In the genomic region with DNA sequence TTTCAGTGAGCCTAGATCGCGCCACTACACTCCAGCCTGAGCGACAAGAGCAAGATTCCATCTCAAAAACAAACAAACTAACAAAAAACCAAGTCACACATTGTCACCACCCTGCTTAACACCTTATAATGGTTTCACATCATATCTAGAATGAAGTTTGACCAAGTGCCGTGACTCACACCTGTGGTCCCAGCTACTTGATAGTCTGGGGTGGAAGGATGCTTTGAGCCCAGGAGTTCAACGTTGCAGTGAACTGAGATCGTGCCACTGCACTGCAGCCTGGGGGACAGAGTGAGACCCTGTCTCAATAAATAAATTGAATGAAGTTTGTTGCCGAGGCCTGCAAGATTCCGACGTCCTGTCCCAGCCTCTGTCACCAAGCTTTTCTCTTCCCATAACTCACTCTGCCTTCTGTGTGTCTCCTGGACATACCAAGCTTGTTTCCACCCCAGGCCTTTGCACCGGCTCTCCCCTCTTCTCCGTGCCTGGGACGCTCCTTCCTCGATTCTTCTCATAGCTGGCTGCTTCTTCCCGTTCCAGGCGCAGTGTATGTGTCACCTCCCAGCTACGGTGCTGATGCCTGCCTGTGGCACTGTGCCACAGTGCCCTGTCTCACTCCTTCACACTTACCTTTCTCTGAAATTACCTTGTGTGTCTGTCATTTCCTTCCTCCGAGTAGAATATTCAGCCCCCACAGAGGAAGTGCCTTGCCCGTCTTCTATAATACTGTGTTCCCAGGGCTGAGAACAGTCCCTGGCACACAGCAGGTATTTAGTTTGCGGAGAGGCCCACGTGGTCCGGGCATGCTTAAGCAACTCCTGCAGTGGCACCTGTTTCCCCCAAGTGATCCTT, we compare ENCODE assay signal across 8 cellular contexts. TPM values are rescaled to one million over a fixed set of nuclear protein-coding genes. Genes with fewer than 3 reads are reported as not detected.
DNase-seq lines count a peak whose midpoint lies in the region; ATAC-seq and TF ChIP-seq lines count a peak whose summit lies in the region.

No MANE protein-coding gene starts in this region.

- WGBS in endodermal cell (ENCODE audit: insufficient coverage in 1 of 2, insufficient read length in 1 of 2), 2 experiments: 86 to 88% methylated on average over 19 to 21 of the region's 21 CpGs

- H3K9me3 Mint-ChIP-seq in T-helper 2 cell treated with Interferon-gamma antibody and Interleukin-4, amounts not matched to agents 5 μg/mL and 100 μg/mL, for 36 hours: no peaks in the 10 kb centered on the region
- H3K9me3 Mint-ChIP-seq in endodermal cell: no peaks in the 10 kb centered on the region

- H3K9me3 ChIP-seq in endodermal cell (ENCODE audit: control insufficient read depth, low read length): no peaks in the 10 kb centered on the region

- TF ChIP-seq CTCF in endodermal cell (conservative IDR thresholded peaks at IDR 0.05): no peak

- H3K4me1 Mint-ChIP-seq in T-helper 2 cell treated with Interferon-gamma antibody and Interleukin-4, amounts not matched to agents 5 μg/mL and 100 μg/mL, for 36 hours (ENCODE audit: low read depth): peaks cover 21% of the 10 kb centered on the region
- peaks cover 20% of the 10 kb centered on the region for H3K4me1 Mint-ChIP-seq in endodermal cell

- ATAC-seq in HG03442 (IDR thresholded peaks at IDR 0.05; ENCODE audit: unreplicated experiment): no peak
- ATAC-seq in HG03196 (IDR thresholded peaks at IDR 0.05; ENCODE audit: unreplicated experiment): no peak

- peaks cover 6% of the 10 kb centered on the region for H3K4me1 ChIP-seq in endodermal cell (ENCODE audit: control insufficient read depth, insufficient read depth, low read length)

- peaks cover 47% of the 10 kb centered on the region for H3K27me3 Mint-ChIP-seq in T-helper 2 cell treated with Interferon-gamma antibody and Interleukin-4, amounts not matched to agents 5 μg/mL and 100 μg/mL, for 36 hours (ENCODE audit: low read depth)
- H3K27me3 Mint-ChIP-seq in endodermal cell (ENCODE audit: insufficient read depth): no peaks in the 10 kb centered on the region

- no peaks in the 10 kb centered on the region for H3K36me3 ChIP-seq in endodermal cell (ENCODE audit: control insufficient read depth, insufficient read depth, low read length)

- H3K27me3 ChIP-seq in endodermal cell (ENCODE audit: control insufficient read depth, insufficient read depth, low read length, poor library complexity, severe bottlenecking): no peaks in the 10 kb centered on the region

- no peak overlapping the region for H3K27ac Mint-ChIP-seq in T-helper 2 cell treated with Interferon-gamma antibody and Interleukin-4, amounts not matched to agents 5 μg/mL and 100 μg/mL, for 36 hours
- peak overlapping the region; percentile 14 for H3K27ac Mint-ChIP-seq in endodermal cell

- no peaks in the 10 kb centered on the region for H3K36me3 Mint-ChIP-seq in T-helper 2 cell treated with Interferon-gamma antibody and Interleukin-4, amounts not matched to agents 5 μg/mL and 100 μg/mL, for 36 hours (ENCODE audit: low read depth)
- no peaks in the 10 kb centered on the region for H3K36me3 Mint-ChIP-seq in endodermal cell (ENCODE audit: low read depth)

- no peak overlapping the region for H3K27ac ChIP-seq in endodermal cell (ENCODE audit: low read depth, low read length)

- no peak overlapping the region for H3K4me3 ChIP-seq in endodermal cell (ENCODE audit: low read length)

- DNase-seq in NCI-H1436 (lab: John Stamatoyannopoulos, UW) (peak; percentile 78), NCI-H1436 treated with DMSO at 0.1 percent for 48 hours (lab: John Stamatoyannopoulos, UW) (no peak), endodermal cell (no peak), NCI-H128 (lab: John Stamatoyannopoulos, UW; ENCODE audit: unreplicated experiment) (no peak)
- no peak for DNase-seq in T-helper 2 cell treated with Interferon-gamma antibody and Interleukin-4, amounts not matched to agents 5 μg/mL and 100 μg/mL, for 36 hours (ENCODE audit: low spot score)
- peak; percentile 69 for DNase-seq in stimulated activated CD4-positive, alpha-beta T cell treated with anti-CD3 and anti-CD28 coated beads, Interleukin-1b, Interleukin-23, amount 100 ng/mL, for 48 hours

- H3K9ac ChIP-seq in endodermal cell (ENCODE audit: extremely low read depth, low read length, poor library complexity, severe bottlenecking): no peak overlapping the region

- H3K4me3 Mint-ChIP-seq in T-helper 2 cell treated with Interferon-gamma antibody and Interleukin-4, amounts not matched to agents 5 μg/mL and 100 μg/mL, for 36 hours: peak overlapping the region; percentile 9
- no peak overlapping the region for H3K4me3 Mint-ChIP-seq in endodermal cell

RNA-seq across cellular contexts. Expression of a gene that starts 3.8 kb away (rescaled TPM):
- total RNA-seq in endodermal cell: 10 to 100 TPM; 91.2 to 93.3 TPM
- 127 TPM for polyA plus RNA-seq in endodermal cell (2013, experiment 1 of 2)
- polyA plus RNA-seq in endodermal cell (2013, experiment 2 of 2): 114 TPM

RNA-seq across cellular contexts. Expression of a gene that starts 23.6 kb away (rescaled TPM):
- total RNA-seq in endodermal cell: 10 to 100 TPM; 31.6 to 36.2 TPM
- 55.7 TPM for polyA plus RNA-seq in endodermal cell (2013, experiment 1 of 2)
- 50.5 TPM for polyA plus RNA-seq in endodermal cell (2013, experiment 2 of 2)

Comparison
In these comparisons a context has a peak if more than half of its experiments do, and no peak if none do; other contexts are left out.
1. DNase-seq: peak in NCI-H1436 (single experiment) and stimulated activated CD4-positive, alpha-beta T cell treated with anti-CD3 and anti-CD28 coated beads, Interleukin-1b, Interleukin-23, amount 100 ng/mL, for 48 hours (single experiment); none in NCI-H1436 treated with DMSO at 0.1 percent for 48 hours (single experiment), T-helper 2 cell treated with Interferon-gamma antibody and Interleukin-4, amounts not matched to agents 5 μg/mL and 100 μg/mL, for 36 hours (single experiment), endodermal cell (single experiment) and NCI-H128 (single experiment).